In genomic region chr19:3544742-3545668, GRCh38 we compare ENCODE assay signal across 8 cellular contexts. TPM values are rescaled to one million over a fixed set of nuclear protein-coding genes. Genes with fewer than 3 reads are reported as not detected.
DNase-seq lines count a peak whose midpoint lies in the region; ATAC-seq and TF ChIP-seq lines count a peak whose summit lies in the region.

No MANE protein-coding gene starts in this region.

- peak; percentile 68 for DNase-seq in GM06990 (ENCODE audit: extremely low read depth, insufficient read length)
- peak; percentile 54 for DNase-seq in MV-4-11 (lab: John Stamatoyannopoulos, UW)
- DNase-seq in activated CD4-positive, alpha-beta T cell treated with anti-CD3 and anti-CD28 coated beads, Interleukin-2, amount 50 U/mL, for 24 hours (ENCODE audit: low read depth in 1 of 2, low spot score in 1 of 2) = peak; percentile 61 to 77
- DNase-seq in choroid plexus epithelial cell (ENCODE audit: low read depth) = peak; percentile 50
- peak; percentile 55 to 80 (median 62) for DNase-seq in stimulated activated CD4-positive, alpha-beta T cell treated with anti-CD3 and anti-CD28 coated beads, TNF-alpha, amount 100 ng/mL, for 24 hours (ENCODE audit: low read depth in 3 of 3)
- no peak for DNase-seq in NCI-H524 treated with DMSO at 0.1 percent for 48 hours (lab: John Stamatoyannopoulos, UW)

- H3K36me3 ChIP-seq in GM06990 (ENCODE audit: control insufficient read depth, insufficient read depth, low read length) (peaks cover 19% of the 10 kb centered on the region), liver (ENCODE audit: control insufficient read depth in 4 of 4, insufficient read depth in 3 of 4, low read depth in 1 of 4, low read length in 3 of 4) (peaks cover 0 to 10% (median 4%) of the 10 kb centered on the region in 4 donors)

- peak; percentile 76 to 88 for TF ChIP-seq RAD21 in liver (IDR thresholded peaks at IDR 0.05)

- ATAC-seq in HG03175 (IDR thresholded peaks at IDR 0.05; ENCODE audit: unreplicated experiment) = no peak

- 64% methylated on average over 30 of the region's 30 CpGs for WGBS in liver

- H3K9ac ChIP-seq in liver (ENCODE audit: low read depth in 1 of 2, low read length in 2 of 2) = no peak overlapping the region

- H3K27me3 ChIP-seq in GM06990 (replicated peaks; ENCODE audit: control insufficient read depth, insufficient read depth, low read length) (no peaks in the 10 kb centered on the region), liver (ENCODE audit: control insufficient read depth in 4 of 4, insufficient read depth in 4 of 4, low read length in 3 of 4) (no peaks in the 10 kb centered on the region)

- TF ChIP-seq CTCF in GM06990 (IDR thresholded peaks at IDR 0.05; ENCODE audit: insufficient read depth, low read length, poor library complexity, severe bottlenecking) (peak; percentile 98), choroid plexus epithelial cell (conservative IDR thresholded peaks at IDR 0.05; ENCODE audit: low read depth, low read length) (peak; percentile 95), liver (IDR thresholded peaks at IDR 0.05; ENCODE audit: low read depth, low read length, missing input control) (peak; percentile 91)

- peaks cover 0 to 5% (median 1%) of the 10 kb centered on the region in 4 donors for H3K4me1 ChIP-seq in liver (ENCODE audit: control insufficient read depth in 4 of 4, insufficient read depth in 4 of 4, low read length in 3 of 4)

- H3K9me3 ChIP-seq in liver (ENCODE audit: control insufficient read depth in 4 of 4, low read length in 3 of 4) = no peaks in the 10 kb centered on the region

- H3K4me3 ChIP-seq in GM06990 (replicated peaks; ENCODE audit: low read depth, low read length) (no peak overlapping the region), choroid plexus epithelial cell (ENCODE audit: low read depth, low read length) (no peak overlapping the region), liver (ENCODE audit: low read depth in 1 of 3, low read length in 3 of 3) (no peak overlapping the region)

- no peak overlapping the region for H3K27ac ChIP-seq in liver (ENCODE audit: low read depth in 1 of 2, low read length in 2 of 2)

TF ChIP-seq in liver, 16 proteins besides CTCF, POLR2A, EP300 and RAD21:
- TF ChIP-seq RXRA (IDR thresholded peaks at IDR 0.05) = peak in 1 of 2 donors; percentile 9
- TF ChIP-seq, protein P1, sequence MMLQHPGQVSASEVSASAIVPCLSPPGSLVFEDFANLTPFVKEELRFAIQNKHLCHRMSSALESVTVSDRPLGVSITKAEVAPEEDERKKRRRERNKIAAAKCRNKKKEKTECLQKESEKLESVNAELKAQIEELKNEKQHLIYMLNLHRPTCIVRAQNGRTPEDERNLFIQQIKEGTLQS (IDR thresholded peaks at IDR 0.05) = no peak

RNA-seq across cellular contexts. Expression of gene TEKTIP1, which starts 6.0 kb away (rescaled TPM):
- under 1 TPM in 1 of 2 donors, not detected in 1; 0.17 TPM for total RNA-seq in liver
- polyA plus RNA-seq in liver = not detected

RNA-seq across cellular contexts. Expression of gene MFSD12, which starts 12.4 kb away (rescaled TPM):
- 10 to 100 TPM; 21.7 to 43.6 TPM for total RNA-seq in liver
- polyA plus RNA-seq in liver = 10 to 100 TPM in 1 of 2 donors, 1 to 10 TPM in 1; 9.4 to 27.5 TPM

RNA-seq across cellular contexts. Expression of gene HMG20B, which starts 27.7 kb away (rescaled TPM):
- 10 to 100 TPM; 28.6 to 35.1 TPM for total RNA-seq in liver
- 10 to 100 TPM; 29.3 to 31.7 TPM for polyA plus RNA-seq in liver

RNA-seq across cellular contexts. Expression of gene FZR1, which starts 38.9 kb away (rescaled TPM):
- 10 to 100 TPM; 17.0 to 27.3 TPM for total RNA-seq in liver
- 10 to 100 TPM; 18.0 to 22.5 TPM for polyA plus RNA-seq in liver

RNA-seq across cellular contexts. Expression of gene GIPC3, which starts 40.3 kb away (rescaled TPM):
- total RNA-seq in liver = under 1 TPM; 0.23 to 0.25 TPM
- under 1 TPM; 0.25 to 0.95 TPM for polyA plus RNA-seq in liver
